In genomic region chr17:82432017-82432416, GRCh38 we compare ENCODE assay signal across 28 cellular contexts. TPM values are rescaled to one million over a fixed set of nuclear protein-coding genes. Genes with fewer than 3 reads are reported as not detected.
DNase-seq lines count a peak whose midpoint lies in the region; TF ChIP-seq lines count a peak whose summit lies in the region.
"Had no signal": no experiment of that assay in that cellular context is flagged by ENCODE, and none has a peak within 500 bp of the region (broad histone marks: within the 10 kb centered on the region; RNA-seq: fewer than 3 reads in every experiment).

No MANE protein-coding gene starts in this region.

- H3K4me1 Mint-ChIP-seq in immature natural killer cell (peaks cover 50 to 56% of the 10 kb centered on the region in 2 donors), mesothelial cell of epicardium (no peaks in the 10 kb centered on the region)

- H3K4me3 ChIP-seq in NT2/D1 (ENCODE audit: insufficient read length, low read depth) = no peak overlapping the region
- peak overlapping the region; percentile 29 for H3K4me3 ChIP-seq in trophoblast cell (ENCODE audit: low read depth, low read length)
- no peak overlapping the region for H3K4me3 ChIP-seq in coronary artery
- H3K4me3 ChIP-seq: A549, GM23338 had no signal

- H3K27me3 Mint-ChIP-seq in immature natural killer cell (ENCODE audit: low read depth in 3 of 3) = peaks cover 0 to 9% (median 0%) of the 10 kb centered on the region in 3 donors
- H3K27me3 Mint-ChIP-seq in mesothelial cell of epicardium (ENCODE audit: low read depth) = no peaks in the 10 kb centered on the region
- H3K27me3 Mint-ChIP-seq: T-cell had no signal

- H3K4me2 ChIP-seq in trophoblast cell (ENCODE audit: low read length) = no peak overlapping the region
- H3K4me2 ChIP-seq: A549, GM23338, KMS-11 had no signal

- no peak overlapping the region for H2AFZ ChIP-seq in trophoblast cell (ENCODE audit: insufficient read depth, low read length, poor library complexity)
- H2AFZ ChIP-seq: GM23338 had no signal

- no peaks in the 10 kb centered on the region for H3K9me3 ChIP-seq in NT2/D1 (ENCODE audit: insufficient read depth, low read length)
- H3K9me3 ChIP-seq in trophoblast cell (ENCODE audit: insufficient read depth, low read depth, low read length) = peaks cover 4% of the 10 kb centered on the region
- H3K9me3 ChIP-seq: A549, Caco-2 had no signal

- no peaks in the 10 kb centered on the region for H3K79me1 ChIP-seq in trophoblast cell (ENCODE audit: low read length)

- no peak overlapping the region for H4K12ac ChIP-seq in trophoblast cell (ENCODE audit: low read depth, low read length)

- TF ChIP-seq CTCF in mesothelial cell of epicardium (IDR thresholded peaks at IDR 0.05; ENCODE audit: unreplicated experiment) = no peak
- no peak for TF ChIP-seq CTCF in coronary artery (IDR thresholded peaks at IDR 0.05)

- no peak overlapping the region for H2BK5ac ChIP-seq in trophoblast cell (ENCODE audit: low read depth, low read length, poor library complexity)

- H3K36me3 ChIP-seq in NT2/D1 (ENCODE audit: insufficient read depth, insufficient read length, low read length) (peaks cover 47% of the 10 kb centered on the region), trophoblast cell (ENCODE audit: control insufficient read depth in 1 of 2, insufficient read depth in 2 of 2, low read length in 2 of 2) (peaks cover 2 to 3% of the 10 kb centered on the region in 2 experiments)

- WGBS in trophoblast cell (ENCODE audit: extremely low coverage, insufficient coverage, insufficient read length) = no CpG with 5 or more reads among the region's 8 CpGs

- H3K27me3 ChIP-seq in NT2/D1 (ENCODE audit: insufficient read depth, insufficient read length) = no peaks in the 10 kb centered on the region
- no peaks in the 10 kb centered on the region for H3K27me3 ChIP-seq in trophoblast cell (ENCODE audit: insufficient read depth, low read length)

- no peak overlapping the region for H3K4ac ChIP-seq in trophoblast cell (ENCODE audit: low read depth, low read length)

- H3K18ac ChIP-seq in trophoblast cell (ENCODE audit: low read length) = no peak overlapping the region

- H3K36me3 Mint-ChIP-seq in immature natural killer cell = peaks cover 0 to 14% (median 4%) of the 10 kb centered on the region in 3 donors
- H3K36me3 Mint-ChIP-seq in mesothelial cell of epicardium = peaks cover 10% of the 10 kb centered on the region

- H2BK12ac ChIP-seq in trophoblast cell (ENCODE audit: low read length) = no peak overlapping the region

- H3K27ac ChIP-seq in trophoblast cell (ENCODE audit: low read depth, low read length) (no peak overlapping the region), coronary artery (no peak overlapping the region)
- H3K27ac ChIP-seq: A549, C4-2B, KMS-11 had no signal

- H4K91ac ChIP-seq in trophoblast cell (ENCODE audit: low read depth, low read length) = no peak overlapping the region

- H2BK120ac ChIP-seq in trophoblast cell (ENCODE audit: insufficient read depth, low read length, poor library complexity) = no peak overlapping the region

- H3K9ac ChIP-seq in NT2/D1 (ENCODE audit: insufficient read length, low read depth) (peak overlapping the region; percentile 36), trophoblast cell (ENCODE audit: low read length) (no peak overlapping the region)
- H3K9ac ChIP-seq: KMS-11 had no signal

- H3K79me2 ChIP-seq in trophoblast cell (ENCODE audit: control insufficient read depth, insufficient read depth, low read length, poor library complexity) = no peaks in the 10 kb centered on the region

- H3K9me3 Mint-ChIP-seq in immature natural killer cell (no peaks in the 10 kb centered on the region), mesothelial cell of epicardium (no peaks in the 10 kb centered on the region)
- H3K9me3 Mint-ChIP-seq: CD8-positive, alpha-beta T cell; GM23338; T-cell had no signal

- no peak overlapping the region for H4K8ac ChIP-seq in trophoblast cell (ENCODE audit: low read depth, low read length)

- H3K23ac ChIP-seq in trophoblast cell (ENCODE audit: low read length) = no peak overlapping the region

- H3K4me3 Mint-ChIP-seq in immature natural killer cell (peak overlapping the region in 1 of 5 donors; percentile 17), mesothelial cell of epicardium (no peak overlapping the region)
- H3K4me3 Mint-ChIP-seq: CD8-positive, alpha-beta T cell; GM23338; T-cell had no signal

- H3K14ac ChIP-seq in trophoblast cell (ENCODE audit: low read length) = no peak overlapping the region

- H3K4me1 ChIP-seq in NT2/D1 (ENCODE audit: insufficient read depth, insufficient read length) = peaks cover 11% of the 10 kb centered on the region
- H3K4me1 ChIP-seq in trophoblast cell (ENCODE audit: control insufficient read depth in 1 of 2, insufficient read depth in 2 of 2, low read length in 2 of 2) = peaks cover 5% of the 10 kb centered on the region in 2 experiments
- H3K4me1 ChIP-seq: A549, Caco-2 had no signal

- H2AK5ac ChIP-seq in trophoblast cell (ENCODE audit: low read length) = no peak overlapping the region

- H3K27ac Mint-ChIP-seq in immature natural killer cell (peak overlapping the region in 5 of 6 donors; percentile 8 to 96 (median 62)), mesothelial cell of epicardium (no peak overlapping the region)
- H3K27ac Mint-ChIP-seq: CD8-positive, alpha-beta T cell; GM23338; T-cell had no signal

- DNase-seq in DMS 273 (lab: John Stamatoyannopoulos, UW; ENCODE audit: unreplicated experiment) (peak; percentile 57), NT2/D1 (ENCODE audit: low read depth, low spot score) (no peak), immature natural killer cell (no peak), trophoblast cell (no peak), NCI-H2107 (lab: John Stamatoyannopoulos, UW) (no peak), mesothelial cell of epicardium (ENCODE audit: low spot score in 2 of 2, unreplicated experiment in 2 of 2) (no peak), coronary artery (ENCODE audit: low spot score) (no peak)
- DNase-seq in activated CD4-positive, alpha-beta T cell treated with anti-CD3 and anti-CD28 coated beads for 48 hours = no peak
- DNase-seq: AML-193; Caco-2; CD8-positive, alpha-beta T cell; DMS153; DND-41; IMR-90; NCI-H1092; NCI-H1436; NCI-H187; NCI-H2081 treated with DMSO at 0.1 percent for 48 hours; NCI-H2171 treated with DMSO at 0.1 percent for 48 hours; NCI-H345; NCI-H510A treated with DMSO at 0.1 percent for 48 hours; Right ventricle myocardium superior; RPMI8226; T-cell had no signal

RNA-seq across cellular contexts. Expression of gene OGFOD3, which starts 13.6 kb away (rescaled TPM):
- 10 to 100 TPM; 29.3 to 43.5 (median 39.8) TPM for polyA plus RNA-seq in immature natural killer cell
- 10.2 TPM in 2 replicates for polyA plus RNA-seq in trophoblast cell (2013)
- 36.6 to 40.3 TPM (median 39.3 TPM) in 3 replicates for total RNA-seq in mesothelial cell of epicardium

RNA-seq across cellular contexts. Expression of gene HEXD, which starts 13.9 kb away (rescaled TPM):
- polyA plus RNA-seq in immature natural killer cell = 10 to 100 TPM; 12.7 to 18.8 (median 15.2) TPM
- polyA plus RNA-seq in trophoblast cell (2013) = 6.9 and 8.1 TPM in 2 replicates
- total RNA-seq in mesothelial cell of epicardium = 75.3 to 82.8 TPM (median 76.3 TPM) in 3 replicates

RNA-seq across cellular contexts. Expression of gene CYBC1, which starts 18.5 kb away (rescaled TPM):
- polyA plus RNA-seq in immature natural killer cell = 100 to 1,000 TPM; 182 to 246 (median 243) TPM
- 38.4 and 38.7 TPM in 2 replicates for polyA plus RNA-seq in trophoblast cell (2013)
- 86.7 to 93.0 TPM (median 88.1 TPM) in 3 replicates for total RNA-seq in mesothelial cell of epicardium

RNA-seq across cellular contexts. Expression of gene NARF, which starts 26.5 kb away (rescaled TPM):
- polyA plus RNA-seq in immature natural killer cell = 100 to 1,000 TPM; 149 to 192 (median 179) TPM
- polyA plus RNA-seq in trophoblast cell (2013) = 70.2 and 74.2 TPM in 2 replicates
- 116 to 123 TPM (median 122 TPM) in 3 replicates for total RNA-seq in mesothelial cell of epicardium
